ENCODE assay signal across 1 cellular context in the genomic region with DNA sequence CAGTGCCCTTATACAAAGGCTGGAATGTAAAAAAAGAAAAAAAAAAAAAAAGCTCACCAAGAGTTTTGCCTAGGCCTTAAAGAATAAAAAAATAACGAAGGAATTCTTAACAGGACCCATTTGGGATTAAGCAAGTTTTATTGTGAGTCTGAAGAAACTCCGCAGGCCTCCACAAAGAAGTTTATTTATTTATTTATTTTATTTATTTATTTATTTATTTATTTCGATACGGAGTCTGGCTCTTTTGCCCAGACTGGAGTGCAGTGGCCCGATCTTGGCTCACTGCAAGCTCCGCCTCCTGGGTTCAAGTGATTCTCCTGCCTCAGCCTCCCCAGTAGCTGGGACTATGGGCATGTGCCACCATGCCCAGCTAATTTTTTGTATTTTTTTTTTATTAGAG. TPM values are rescaled to one million over a fixed set of nuclear protein-coding genes. Genes with fewer than 3 reads are reported as not detected.
"Had no signal": no experiment of that assay in that cellular context is flagged by ENCODE, and none has a peak within 500 bp of the region (broad histone marks: within the 10 kb centered on the region; RNA-seq: fewer than 3 reads in every experiment).

No MANE protein-coding gene starts in this region.

RNA-seq across cellular contexts. Expression of a gene that starts 8.1 kb away (rescaled TPM):
- polyA plus RNA-seq: SK-N-SH had no signal

RNA-seq across cellular contexts. Expression of a gene that starts 9.3 kb away (rescaled TPM):
- polyA plus RNA-seq: SK-N-SH had no signal

RNA-seq across cellular contexts. Expression of a gene that starts 21.6 kb away (rescaled TPM):
- polyA plus RNA-seq: SK-N-SH had no signal

RNA-seq across cellular contexts. Expression of a gene that starts 37.5 kb away (rescaled TPM):
- polyA plus RNA-seq: SK-N-SH had no signal

RNA-seq across cellular contexts. Expression of a gene that starts 55.3 kb away (rescaled TPM):
- polyA plus RNA-seq: SK-N-SH had no signal
